1 cellular context compared by ENCODE assay signal in genomic region chr3:150237490-150237889, GRCh38.
TF ChIP-seq lines count a peak whose summit lies in the region.

No MANE protein-coding gene starts in this region.

TF ChIP-seq in HCT116, 20 proteins besides CTCF, POLR2A, EP300 and RAD21 (continued from another document):
- TF ChIP-seq ATF3 (IDR thresholded peaks at IDR 0.05) (no peak), ZFX (IDR thresholded peaks at IDR 0.05) (no peak), EGR1 (IDR thresholded peaks at IDR 0.05; ENCODE audit: low read depth) (no peak), CBX3 (IDR thresholded peaks at IDR 0.05; ENCODE audit: low read depth) (peak; percentile 73; the same call in 1 of the 2 replicates), JUND (IDR thresholded peaks at IDR 0.05) (peak; percentile 66), EZH2phosphoT487 (IDR thresholded peaks at IDR 0.05; ENCODE audit: borderline replicate concordance) (no peak), FOSL1 (IDR thresholded peaks at IDR 0.05; ENCODE audit: low read depth) (peak; percentile 84), ELF1 (IDR thresholded peaks at IDR 0.05; ENCODE audit: borderline replicate concordance, low read depth) (no peak), SRF (IDR thresholded peaks at IDR 0.05; ENCODE audit: low read depth) (no peak)
